Comparison of ENCODE assay signal across 14 cellular contexts in genomic region chr20:62876441-62876825, GRCh38. TPM values are rescaled to one million over a fixed set of nuclear protein-coding genes. Genes with fewer than 3 reads are reported as not detected.
DNase-seq lines count a peak whose midpoint lies in the region; ATAC-seq and TF ChIP-seq lines count a peak whose summit lies in the region.
"Had no signal": no experiment of that assay in that cellular context is flagged by ENCODE, and none has a peak within 500 bp of the region (broad histone marks: within the 10 kb centered on the region; RNA-seq: fewer than 3 reads in every experiment).

No MANE protein-coding gene starts in this region.

- H3K27ac ChIP-seq in RWPE2 (ENCODE audit: poor library complexity, severe bottlenecking), result no peak overlapping the region
- peak overlapping the region; percentile 11 to 50 for H3K27ac ChIP-seq in lung (ENCODE audit: low read depth in 1 of 2, low read length in 1 of 2)
- peak overlapping the region; percentile 71 to 73 for H3K27ac ChIP-seq in thoracic aorta

- peaks cover 12% of the 10 kb centered on the region for H3K4me1 ChIP-seq in RWPE2 (ENCODE audit: insufficient read depth, poor library complexity, severe bottlenecking)
- peaks cover 0 to 14% of the 10 kb centered on the region in 2 donors for H3K4me1 ChIP-seq in lung (ENCODE audit: control insufficient read depth in 2 of 2, insufficient read depth in 2 of 2, low read length in 2 of 2)
- H3K4me1 ChIP-seq in thoracic aorta (ENCODE audit: control insufficient read depth in 1 of 2, low read depth in 2 of 2), result peaks cover 7 to 23% of the 10 kb centered on the region in 2 donors

- 76 to 89% methylated on average over 13 of the region's 13 CpGs for WGBS in lung, 2 donors

- H3K4me1 Mint-ChIP-seq in chondrocyte (ENCODE audit: low read depth) (peaks cover 28% of the 10 kb centered on the region), immature natural killer cell (peaks cover 15 to 30% of the 10 kb centered on the region in 2 donors)

- no peak overlapping the region for H3K4me3 ChIP-seq in RWPE2 (ENCODE audit: severe bottlenecking)
- H3K4me3 ChIP-seq in lung, result no peak overlapping the region
- H3K4me3 ChIP-seq in thoracic aorta, result no peak overlapping the region
- H3K4me3 ChIP-seq: body of pancreas, GM23248 had no signal

- TF ChIP-seq CTCF in RWPE2 (IDR thresholded peaks at IDR 0.05; ENCODE audit: poor library complexity, severe bottlenecking) (no peak), chondrocyte (IDR thresholded peaks at IDR 0.05) (no peak), lung (IDR thresholded peaks at IDR 0.05; ENCODE audit: control extremely low read depth, extremely low read depth) (no peak), thoracic aorta (IDR thresholded peaks at IDR 0.05) (no peak)

- peaks cover 3% of the 10 kb centered on the region for H3K36me3 Mint-ChIP-seq in chondrocyte (ENCODE audit: low read depth)
- peaks cover 2 to 3% (median 2%) of the 10 kb centered on the region in 3 donors for H3K36me3 Mint-ChIP-seq in immature natural killer cell

- no peaks in the 10 kb centered on the region for H3K27me3 ChIP-seq in RWPE2 (ENCODE audit: insufficient read depth, poor library complexity, severe bottlenecking)
- no peaks in the 10 kb centered on the region for H3K27me3 ChIP-seq in lung (ENCODE audit: control insufficient read depth, insufficient read depth)
- no peaks in the 10 kb centered on the region for H3K27me3 ChIP-seq in thoracic aorta (replicated peaks; ENCODE audit: insufficient read depth)
- H3K27me3 ChIP-seq: body of pancreas had no signal

- H3K9me3 ChIP-seq in RWPE2 (ENCODE audit: severe bottlenecking) (no peaks in the 10 kb centered on the region), lung (ENCODE audit: control insufficient read depth in 2 of 2, insufficient read depth in 1 of 2, low read length in 1 of 2) (no peaks in the 10 kb centered on the region), thoracic aorta (no peaks in the 10 kb centered on the region)
- H3K9me3 ChIP-seq: body of pancreas had no signal

- H3K27me3 Mint-ChIP-seq in chondrocyte (ENCODE audit: low read depth) (no peaks in the 10 kb centered on the region), immature natural killer cell (ENCODE audit: low read depth in 3 of 3) (peaks cover 0 to 30% (median 10%) of the 10 kb centered on the region in 3 donors)

- H3K9me3 Mint-ChIP-seq in chondrocyte (ENCODE audit: low read depth) (no peaks in the 10 kb centered on the region), immature natural killer cell (no peaks in the 10 kb centered on the region)

- H3K27ac Mint-ChIP-seq in chondrocyte (ENCODE audit: unreplicated experiment) (peak overlapping the region; percentile 93), immature natural killer cell (peak overlapping the region in 2 of 6 donors; percentile 28 to 34)

- DNase-seq in RWPE2 (ENCODE audit: low spot score), result no peak
- peak; percentile 85 for DNase-seq in chondrocyte (ENCODE audit: low spot score)
- no peak for DNase-seq in lung (ENCODE audit: low spot score)
- no peak for DNase-seq in thoracic aorta (ENCODE audit: low spot score)
- no peak for DNase-seq in NCI-H1436 (lab: John Stamatoyannopoulos, UW)
- DNase-seq in immature natural killer cell, result no peak
- DNase-seq in RPMI8226, result no peak
- DNase-seq: activated T-cell treated with anti-CD3 and anti-CD28 coated beads for 4 hours; erythroblast; NCI-H524 treated with DMSO at 0.1 percent for 48 hours; nephron progenitor cell; stimulated activated CD8-positive, alpha-beta memory T cell treated with anti-CD3 and anti-CD28 coated beads, Interleukin-4, amount 100 ng/mL, for 48 hours had no signal

- H3K4me3 Mint-ChIP-seq in chondrocyte (ENCODE audit: unreplicated experiment), result no peak overlapping the region
- H3K4me3 Mint-ChIP-seq in immature natural killer cell, result peak overlapping the region in 1 of 5 donors; percentile 8
- H3K4me3 Mint-ChIP-seq: nephron progenitor cell had no signal

- H3K36me3 ChIP-seq in RWPE2 (ENCODE audit: low read depth) (0 out of 2 replicates have a peak, but pooled peaks cover 4% of the 10 kb centered on the region), lung (ENCODE audit: control insufficient read depth in 2 of 2, insufficient read depth in 2 of 2, low read length in 2 of 2) (peaks cover 0 to 14% of the 10 kb centered on the region in 2 donors), thoracic aorta (peaks cover 8% of the 10 kb centered on the region)

- ATAC-seq in RWPE2 (ENCODE audit: low read depth), result peak; percentile 8; the same call in 2 of the 3 replicates
- no peak for ATAC-seq in lung (ENCODE audit: insufficient read depth, low FRiP score)
- no peak for ATAC-seq in thoracic aorta (ENCODE audit: insufficient number of reproducible peaks, low FRiP score, low read depth)

RNA-seq across cellular contexts. Expression of gene TCFL5, which starts 14.8 kb away (rescaled TPM):
- total RNA-seq in chondrocyte (12.7 to 20.0 TPM (median 13.0 TPM) in 3 replicates), lung (1 to 10 TPM; 8.2 to 8.6 TPM), thoracic aorta (1 to 10 TPM; 3.8 to 6.2 TPM)
- polyA plus RNA-seq in lung (1 to 10 TPM; 3.8 to 3.9 TPM), immature natural killer cell (1 to 10 TPM in 2 of 3 donors, under 1 TPM in 1; 0.63 to 2.1 (median 1.1) TPM)

RNA-seq across cellular contexts. Expression of gene DIDO1, which starts 49.9 kb away (rescaled TPM):
- total RNA-seq in chondrocyte, result 41.6 to 53.8 TPM (median 42.5 TPM) in 3 replicates
- total RNA-seq in lung, result 10 to 100 TPM; 50.4 to 71.2 TPM
- 10 to 100 TPM; 19.6 to 21.2 TPM for polyA plus RNA-seq in lung
- total RNA-seq in thoracic aorta, result 10 to 100 TPM; 63.8 to 80.4 TPM
- polyA plus RNA-seq in immature natural killer cell, result 10 to 100 TPM; 23.1 to 48.8 (median 37.7) TPM

RNA-seq across cellular contexts. Expression of gene COL9A3, which starts 59.6 kb away (rescaled TPM):
- total RNA-seq in chondrocyte (8.6 to 11.3 TPM (median 8.9 TPM) in 3 replicates), lung (10 to 100 TPM in 1 of 2 donors, under 1 TPM in 1; 0.55 to 26.1 TPM), thoracic aorta (1 to 10 TPM in 1 of 2 donors, under 1 TPM in 1; 0.54 to 3.1 TPM)
- polyA plus RNA-seq in lung (1 to 10 TPM; 3.7 to 4.2 TPM), immature natural killer cell (under 1 TPM in 1 of 3 donors, not detected in 2; 0.87 TPM)
- total RNA-seq: GM23248 had no signal
